18 cellular contexts compared by ENCODE assay signal in genomic region chr2:234945339-234945895, GRCh38. TPM values are rescaled to one million over a fixed set of nuclear protein-coding genes. Genes with fewer than 3 reads are reported as not detected.
DNase-seq lines count a peak whose midpoint lies in the region; ATAC-seq and TF ChIP-seq lines count a peak whose summit lies in the region.
"Had no signal": no experiment of that assay in that cellular context is flagged by ENCODE, and none has a peak within 500 bp of the region (broad histone marks: within the 10 kb centered on the region; RNA-seq: fewer than 3 reads in every experiment).

No MANE protein-coding gene starts in this region.

- DNase-seq in AG08395 (ENCODE audit: low spot score) (peak; percentile 35), AG20443 (ENCODE audit: low spot score) (peak; percentile 12), lower lobe of right lung (peak; percentile 69), NCI-H748 (lab: John Stamatoyannopoulos, UW; ENCODE audit: unreplicated experiment) (no peak), caudate nucleus (lab: John Stamatoyannopoulos, UW) (no peak), endothelial cell (ENCODE audit: low spot score) (no peak)
- DNase-seq: Calu3; CD8-positive, alpha-beta T cell; DMS79 treated with DMSO at 0.1 percent for 48 hours; GF-D8; KBM-7 had no signal

- no peak overlapping the region for H3K4me3 Mint-ChIP-seq in endothelial cell (ENCODE audit: unreplicated experiment)
- H3K4me3 Mint-ChIP-seq: B cell; CD8-positive, alpha-beta T cell; IgD-negative memory B cell had no signal

- H3K27me3 ChIP-seq in lower lobe of right lung (ENCODE audit: low read depth), result no peaks in the 10 kb centered on the region

- no peaks in the 10 kb centered on the region for H3K36me3 Mint-ChIP-seq in endothelial cell (ENCODE audit: low read depth, unreplicated experiment)
- H3K36me3 Mint-ChIP-seq: CD8-positive, alpha-beta T cell had no signal

- no peaks in the 10 kb centered on the region for H3K9me3 Mint-ChIP-seq in endothelial cell (ENCODE audit: unreplicated experiment)
- H3K9me3 Mint-ChIP-seq: CD8-positive, alpha-beta T cell had no signal

- H3K27ac Mint-ChIP-seq in endothelial cell (ENCODE audit: unreplicated experiment), result no peak overlapping the region
- H3K27ac Mint-ChIP-seq: B cell; CD8-positive, alpha-beta T cell; IgD-negative memory B cell had no signal

- H3K27ac ChIP-seq in lower lobe of right lung (no peak overlapping the region), caudate nucleus (ENCODE audit: low read depth, low read length) (no peak overlapping the region)
- H3K27ac ChIP-seq: BLaER1 treated with 17β-estradiol and CSF1 and Interleukin-3, amounts not matched to agents 10 nM and 100 nM; HL-60 had no signal

- peaks cover 5% of the 10 kb centered on the region for H3K27me3 Mint-ChIP-seq in endothelial cell (ENCODE audit: unreplicated experiment)

- peak; percentile 31 for ATAC-seq in esophagus mucosa
- peak in 1 of 2 donors; percentile 37 for ATAC-seq in lower lobe of right lung
- no peak for ATAC-seq in HG03159 (IDR thresholded peaks at IDR 0.05; ENCODE audit: unreplicated experiment)
- ATAC-seq: CD8-positive, alpha-beta T cell had no signal

- no peaks in the 10 kb centered on the region for H3K36me3 ChIP-seq in lower lobe of right lung
- H3K36me3 ChIP-seq: BLaER1 treated with 17β-estradiol and CSF1 and Interleukin-3, amounts not matched to agents 10 nM and 100 nM; HAP-1 had no signal

- TF ChIP-seq CTCF in lower lobe of right lung (IDR thresholded peaks at IDR 0.05) (no peak), endothelial cell (IDR thresholded peaks at IDR 0.05; ENCODE audit: unreplicated experiment) (no peak)

- intact Hi-C loops in lower lobe of right lung (cut with DNase I), result no loop called here

- no peaks in the 10 kb centered on the region for H3K4me1 ChIP-seq in lower lobe of right lung
- H3K4me1 ChIP-seq: HAP-1 had no signal

- no peak overlapping the region for H3K4me3 ChIP-seq in lower lobe of right lung
- H3K4me3 ChIP-seq: BLaER1 treated with 17β-estradiol and CSF1 and Interleukin-3, amounts not matched to agents 10 nM and 100 nM; HAP-1 had no signal

- peaks cover 5% of the 10 kb centered on the region for H3K4me1 Mint-ChIP-seq in endothelial cell (ENCODE audit: unreplicated experiment)

- H3K9me3 ChIP-seq in lower lobe of right lung, result no peaks in the 10 kb centered on the region
- H3K9me3 ChIP-seq: HAP-1 had no signal

RNA-seq across cellular contexts. Expression of gene SH3BP4, which starts 6.4 kb away (rescaled TPM):
- total RNA-seq in esophagus mucosa (10.7 TPM), lower lobe of right lung (36.8 TPM), endothelial cell (ENCODE audit: unreplicated experiment) (58.6 TPM)

Comparison
In these comparisons a context has a peak if more than half of its experiments do, and no peak if none do; other contexts are left out.
1. DNase-seq: peak in AG08395 (single experiment), AG20443 (single experiment) and lower lobe of right lung (single experiment); none in NCI-H748 (single experiment), caudate nucleus (0 of 61) and endothelial cell (single experiment).